10 cellular contexts compared by ENCODE assay signal in the genomic region with DNA sequence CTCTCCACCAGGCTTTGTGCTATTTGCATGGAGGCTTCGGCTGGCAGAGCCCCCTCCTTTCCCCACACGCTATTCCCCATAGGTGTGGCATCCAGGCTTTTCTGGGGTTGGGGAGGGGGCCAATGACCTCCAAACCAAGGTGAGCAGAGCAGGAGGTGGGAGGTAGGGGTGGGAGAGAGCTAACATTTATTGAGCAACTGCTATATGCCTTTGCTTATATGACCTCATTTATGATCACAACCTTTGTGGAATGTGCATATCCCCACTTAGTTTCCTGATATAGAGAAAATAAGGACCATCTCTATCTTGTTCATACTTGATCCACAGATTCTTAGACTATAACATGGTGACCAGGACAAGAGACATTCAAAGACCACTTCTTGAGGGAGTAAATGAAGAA. TPM values are rescaled to one million over a fixed set of nuclear protein-coding genes. Genes with fewer than 3 reads are reported as not detected.
"Had no signal": no experiment of that assay in that cellular context is flagged by ENCODE, and none has a peak within 500 bp of the region (broad histone marks: within the 10 kb centered on the region; RNA-seq: fewer than 3 reads in every experiment).

No MANE protein-coding gene starts in this region.

- H3K27ac Mint-ChIP-seq: IgD-negative memory B cell had no signal

- H3K9ac ChIP-seq: GM23248 had no signal

- H3K36me3 Mint-ChIP-seq: IgD-negative memory B cell had no signal

- ATAC-seq: HCT116 had no signal

- H3K27ac ChIP-seq: GM23248, HL-60 had no signal

- H3K9me3 ChIP-seq: HAP-1 had no signal

- DNase-seq: GM23248, GOT3, H7, KBM-7 had no signal

- H3K36me3 ChIP-seq: HAP-1 had no signal

- H3K4me3 Mint-ChIP-seq: IgD-negative memory B cell had no signal

- H2AFZ ChIP-seq: GM23248 had no signal

- H3K4me3 ChIP-seq: GM23248, HAP-1 had no signal

- H3K4me1 ChIP-seq: HAP-1 had no signal

RNA-seq across cellular contexts. Expression of gene SLC22A7, which starts 17.8 kb away (rescaled TPM):
- total RNA-seq: GM23248, H4, H7, HT1080 had no signal
- polyA plus RNA-seq: GM23248, IgD-negative memory B cell had no signal

RNA-seq across cellular contexts. Expression of gene CRIP3, which starts 28.4 kb away (rescaled TPM):
- total RNA-seq: GM23248, H4, HT1080 had no signal
- polyA plus RNA-seq: GM23248 had no signal

RNA-seq across cellular contexts. Expression of gene TTBK1, which starts 37.0 kb away (rescaled TPM):
- total RNA-seq: GM23248, H4, H7 had no signal
- polyA plus RNA-seq: GM23248 had no signal
